Comparison of ENCODE assay signal across 8 cellular contexts in genomic region chr1:157090196-157090647, GRCh38. TPM values are rescaled to one million over a fixed set of nuclear protein-coding genes. Genes with fewer than 3 reads are reported as not detected.
DNase-seq lines count a peak whose midpoint lies in the region; ATAC-seq and TF ChIP-seq lines count a peak whose summit lies in the region.

No MANE protein-coding gene starts in this region.

- no peak overlapping the region for H2AFZ ChIP-seq in PC-9

- peak; percentile 91 for ATAC-seq in naive thymus-derived CD4-positive, alpha-beta T cell
- ATAC-seq in GM21576 (IDR thresholded peaks at IDR 0.05; ENCODE audit: unreplicated experiment), result no peak

- H3K27ac Mint-ChIP-seq in naive thymus-derived CD4-positive, alpha-beta T cell, result no peak overlapping the region

- no peaks in the 10 kb centered on the region for H3K27me3 ChIP-seq in PC-9 (ENCODE audit: insufficient read depth, low read depth)
- no peaks in the 10 kb centered on the region for H3K27me3 ChIP-seq in esophagus muscularis mucosa
- H3K27me3 ChIP-seq in naive thymus-derived CD4-positive, alpha-beta T cell (ENCODE audit: control insufficient read depth in 2 of 2, insufficient read depth in 2 of 2, low read length in 2 of 2), result no peaks in the 10 kb centered on the region

- H3K4me3 ChIP-seq in PC-9, result no peak overlapping the region
- H3K4me3 ChIP-seq in esophagus muscularis mucosa, result no peak overlapping the region
- H3K4me3 ChIP-seq in naive thymus-derived CD4-positive, alpha-beta T cell (ENCODE audit: low read length), result no peak overlapping the region

- H3K4me1 ChIP-seq in PC-9 (replicated peaks; ENCODE audit: insufficient read depth), result peaks cover 21% of the 10 kb centered on the region
- H3K4me1 ChIP-seq in esophagus muscularis mucosa, result peaks cover 8 to 16% (median 14%) of the 10 kb centered on the region in 4 donors
- H3K4me1 ChIP-seq in naive thymus-derived CD4-positive, alpha-beta T cell (ENCODE audit: control insufficient read depth in 2 of 2, insufficient read depth in 2 of 2, low read length in 2 of 2), result peaks cover 0 to 4% of the 10 kb centered on the region in 2 donors

- H3K4me2 ChIP-seq in PC-9, result no peak overlapping the region

- no peaks in the 10 kb centered on the region for H3K9me2 ChIP-seq in PC-9 (ENCODE audit: insufficient read depth)

- H3F3A ChIP-seq in PC-9 (ENCODE audit: insufficient read depth, low read depth), result no peaks in the 10 kb centered on the region; the same call in 1 of the 2 replicates

- H3K9me3 Mint-ChIP-seq in naive thymus-derived CD4-positive, alpha-beta T cell, result no peaks in the 10 kb centered on the region

- H3K27me3 Mint-ChIP-seq in naive thymus-derived CD4-positive, alpha-beta T cell, result peaks cover 0 to 11% (median 0%) of the 10 kb centered on the region in 5 donors

- TF ChIP-seq POLR2A in esophagus muscularis mucosa (IDR thresholded peaks at IDR 0.05; ENCODE audit: low read depth), result no peak

- H3K9me3 ChIP-seq in PC-9 (ENCODE audit: insufficient read depth, low read depth), result no peaks in the 10 kb centered on the region
- no peaks in the 10 kb centered on the region for H3K9me3 ChIP-seq in esophagus muscularis mucosa
- no peaks in the 10 kb centered on the region for H3K9me3 ChIP-seq in naive thymus-derived CD4-positive, alpha-beta T cell (ENCODE audit: control insufficient read depth in 2 of 3, low read length in 3 of 3)

- no peak overlapping the region for H3K4me3 Mint-ChIP-seq in naive thymus-derived CD4-positive, alpha-beta T cell

- POLR2A ChIA-PET in PC-9 (lab: Charles Lee; ENCODE audit: unreplicated experiment), result no interaction called here
- POLR2A ChIA-PET in naive thymus-derived CD4-positive, alpha-beta T cell (lab: Charles Lee), result interaction anchor here (1.3 to 1.4 kb wide), 2 partner anchors 45 to 66 kb away, joined by 4 to 10 read pairs; no protein-coding TSS in a partner anchor

- BruUV-seq in PC-9 (replicated peaks; lab: Mats Ljungman, UMichigan), result no TSS peak

- no peaks in the 10 kb centered on the region for H3K79me2 ChIP-seq in PC-9 (ENCODE audit: low read depth)

- H3K36me3 ChIP-seq in PC-9 (ENCODE audit: low read depth) (no peaks in the 10 kb centered on the region), esophagus muscularis mucosa (no peaks in the 10 kb centered on the region)
- H3K36me3 ChIP-seq in naive thymus-derived CD4-positive, alpha-beta T cell (ENCODE audit: control insufficient read depth in 2 of 3, insufficient read depth in 3 of 3, low read length in 3 of 3), result no peaks in the 10 kb centered on the region

- no peak for TF ChIP-seq EP300 in esophagus muscularis mucosa (IDR thresholded peaks at IDR 0.05)

- DNase-seq in DMS153 (lab: John Stamatoyannopoulos, UW) (peak; percentile 52), HuH-7.5 (ENCODE audit: low spot score) (peak; percentile 87), PC-9 (peak; percentile 62 to 76), activated T-cell treated with anti-CD3 and anti-CD28 coated beads for 48 hours (ENCODE audit: low read depth) (peak; percentile 77), esophagus muscularis mucosa (ENCODE audit: extremely low spot score) (no peak)
- DNase-seq in naive thymus-derived CD4-positive, alpha-beta T cell, result peak; percentile 64 to 88 (median 81)
- DNase-seq in stimulated activated CD8-positive, alpha-beta memory T cell treated with anti-CD3 and anti-CD28 coated beads, Interleukin-7, amount 100 ng/mL, for 24 hours (ENCODE audit: low read depth), result peak; percentile 88

- CTCF ChIA-PET in PC-9 (lab: Charles Lee), result interaction anchor here (0.6 to 1.6 kb wide), 7 partner anchors 16 to 200 kb away, joined by 3 to 60 read pairs (median 3); no protein-coding TSS in a partner anchor
- CTCF ChIA-PET in naive thymus-derived CD4-positive, alpha-beta T cell (lab: Charles Lee), result interaction anchor here (0.6 to 11.3 kb wide), 18 partner anchors 8 to 546 kb away, joined by 3 to 292 read pairs (median 4); no protein-coding TSS in a partner anchor

- H4K20me1 ChIP-seq in PC-9 (ENCODE audit: insufficient read depth), result no peaks in the 10 kb centered on the region

- H3K27ac ChIP-seq in PC-9, result no peak overlapping the region
- H3K27ac ChIP-seq in esophagus muscularis mucosa (replicated peaks in 1 of 4), result no peak overlapping the region
- H3K27ac ChIP-seq in naive thymus-derived CD4-positive, alpha-beta T cell (ENCODE audit: low read depth, low read length), result no peak overlapping the region

- H3K4me1 Mint-ChIP-seq in naive thymus-derived CD4-positive, alpha-beta T cell, result peaks cover 0 to 8% (median 0%) of the 10 kb centered on the region in 7 donors

- 21% methylated on average over 9 of the region's 10 CpGs for WGBS in esophagus muscularis mucosa

- H3K36me3 Mint-ChIP-seq in naive thymus-derived CD4-positive, alpha-beta T cell, result no peaks in the 10 kb centered on the region

- TF ChIP-seq CTCF in PC-9 (conservative IDR thresholded peaks at IDR 0.05) (peak; percentile 95), esophagus muscularis mucosa (IDR thresholded peaks at IDR 0.05) (peak; percentile 88 to 96 (median 94))

- intact Hi-C loops in PC-9 (cut with micrococcal nuclease; ENCODE audit: unreplicated experiment) (loop anchor here (1.0 to 5.0 kb wide), 4 partner anchors 46 to 588 kb away; partner anchors contain the start of gene MEF2D), esophagus muscularis mucosa (cut with DNase I) (loop anchor here (1.0 to 10.0 kb wide), 2 partner anchors 66 to 405 kb away; no protein-coding TSS in a partner anchor)
- intact Hi-C loops in naive thymus-derived CD4-positive, alpha-beta T cell (cut with micrococcal nuclease), result loop anchor here (1.0 to 10.0 kb wide), 3 partner anchors 47 to 395 kb away; partner anchors contain the start of gene ETV3 (in 1 of the 2)

RNA-seq across cellular contexts. Expression of gene ETV3L, which starts 9.4 kb away (rescaled TPM):
- not detected in 2 replicates for total RNA-seq in PC-9 (2021)
- total RNA-seq in esophagus muscularis mucosa, result not detected
- total RNA-seq in naive thymus-derived CD4-positive, alpha-beta T cell, result not detected
- polyA plus RNA-seq in naive thymus-derived CD4-positive, alpha-beta T cell, result not detected

RNA-seq across cellular contexts. Expression of gene ARHGEF11, which starts 44.7 kb away (rescaled TPM):
- total RNA-seq in PC-9 (2021) (25.2 and 31.5 TPM in 2 replicates), esophagus muscularis mucosa (10 to 100 TPM; 36.5 to 54.2 (median 41.2) TPM)
- 10 to 100 TPM; 25.8 to 54.9 (median 38.8) TPM for total RNA-seq in naive thymus-derived CD4-positive, alpha-beta T cell
- polyA plus RNA-seq in naive thymus-derived CD4-positive, alpha-beta T cell, result 10 to 100 TPM; 30.4 to 32.1 TPM

RNA-seq across cellular contexts. Expression of gene ETV3, which starts 48.0 kb away (rescaled TPM):
- total RNA-seq in PC-9 (2021) (22.1 and 26.2 TPM in 2 replicates), esophagus muscularis mucosa (10 to 100 TPM; 16.6 to 20.0 (median 19.2) TPM)
- 10 to 100 TPM; 31.5 to 72.4 (median 53.3) TPM for total RNA-seq in naive thymus-derived CD4-positive, alpha-beta T cell
- 1 to 10 TPM; 4.5 to 5.7 TPM for polyA plus RNA-seq in naive thymus-derived CD4-positive, alpha-beta T cell
